Comparison of ENCODE assay signal across 21 cellular contexts in genomic region chr2:160175169-160176130, GRCh38. TPM values are rescaled to one million over a fixed set of nuclear protein-coding genes. Genes with fewer than 3 reads are reported as not detected.
"Had no signal": no experiment of that assay in that cellular context is flagged by ENCODE, and none has a peak within 500 bp of the region (broad histone marks: within the 10 kb centered on the region; RNA-seq: fewer than 3 reads in every experiment).

No MANE protein-coding gene starts in this region.

- ATAC-seq: activated CD8-positive, alpha-beta memory T cell treated with anti-CD3 and anti-CD28 coated beads, Interleukin-2, amount 10 ng/mL, durations not matched to agents 7 days and 5 days; activated T-helper 17 cell treated with anti-CD3 and anti-CD28 coated beads, Interleukin-2, amount 50 U/mL, for 72 hours; left ventricle myocardium superior; naive thymus-derived CD4-positive, alpha-beta T cell had no signal

- H3K27ac ChIP-seq: dorsolateral prefrontal cortex, epithelial cell of prostate had no signal

- H3K4me3 ChIP-seq: dorsolateral prefrontal cortex had no signal

- DNase-seq: activated CD4-positive, alpha-beta memory T cell treated with anti-CD3 and anti-CD28 coated beads, Interleukin-2, amount 10 ng/mL, durations not matched to agents 7 days and 5 days; activated CD4-positive, alpha-beta T cell treated with anti-CD3 and anti-CD28 coated beads for 48 hours; activated CD4-positive, CD25-positive, alpha-beta regulatory T cell; activated CD8-positive, alpha-beta memory T cell treated with anti-CD3 and anti-CD28 coated beads, Interleukin-2, amount 10 ng/mL, durations not matched to agents 7 days and 5 days; activated naive CD4-positive, alpha-beta T cell; activated naive CD8-positive, alpha-beta T cell treated with anti-CD3 and anti-CD28 coated beads for 36 hours; amygdala; caudate nucleus; dorsolateral prefrontal cortex; kidney; left ventricle myocardium superior; naive thymus-derived CD4-positive, alpha-beta T cell; stimulated activated CD4-positive, alpha-beta T cell treated with anti-CD3 and anti-CD28 coated beads, Interleukin-12 subunit alpha, Interleukin-12 subunit beta, amount 100 ng/mL, for 4 hours; stimulated activated CD4-positive, alpha-beta T cell treated with anti-CD3 and anti-CD28 coated beads, Interleukin-1b, Interleukin-23, amount 100 ng/mL, for 48 hours; stimulated activated CD8-positive, alpha-beta memory T cell treated with anti-CD3 and anti-CD28 coated beads, Interleukin-4, amount 100 ng/mL, for 48 hours; stimulated activated naive CD4-positive, alpha-beta T cell; T-helper 1 cell; T-helper 9 cell had no signal

RNA-seq across cellular contexts. Expression of gene ITGB6, which starts 24.6 kb away (rescaled TPM):
- total RNA-seq: activated CD4-positive, alpha-beta memory T cell treated with anti-CD3 and anti-CD28 coated beads, Interleukin-2, amount 10 ng/mL, durations not matched to agents 7 days and 5 days; activated CD8-positive, alpha-beta memory T cell treated with anti-CD3 and anti-CD28 coated beads, Interleukin-2, amount 10 ng/mL, durations not matched to agents 7 days and 5 days; activated naive CD8-positive, alpha-beta T cell treated with anti-CD3 and anti-CD28 coated beads for 36 hours; activated T-helper 17 cell treated with anti-CD3 and anti-CD28 coated beads, Interleukin-2, amount 50 U/mL, for 72 hours; dorsolateral prefrontal cortex; fibroblast of lung; naive thymus-derived CD4-positive, alpha-beta T cell had no signal
- polyA plus RNA-seq: naive thymus-derived CD4-positive, alpha-beta T cell had no signal
